Comparison of ENCODE assay signal across 22 cellular contexts in genomic region chr5:88116396-88116795, GRCh38.
DNase-seq lines count a peak whose midpoint lies in the region; ATAC-seq, FAIRE-seq and TF ChIP-seq lines count a peak whose summit lies in the region.
"Had no signal": no experiment of that assay in that cellular context is flagged by ENCODE, and none has a peak within 500 bp of the region (broad histone marks: within the 10 kb centered on the region; RNA-seq: fewer than 3 reads in every experiment).

No MANE protein-coding gene starts in this region.

- H3K27ac ChIP-seq in RWPE2 (ENCODE audit: poor library complexity, severe bottlenecking) (no peak overlapping the region), adrenal gland (no peak overlapping the region), right atrium auricular region (no peak overlapping the region), heart left ventricle (no peak overlapping the region)
- H3K27ac ChIP-seq: 22Rv1, BLaER1, C4-2B had no signal

- H3K4me1 ChIP-seq in RWPE2 (ENCODE audit: insufficient read depth, poor library complexity, severe bottlenecking) = no peaks in the 10 kb centered on the region
- no peaks in the 10 kb centered on the region for H3K4me1 ChIP-seq in adrenal gland (replicated peaks in 1 of 2)
- no peaks in the 10 kb centered on the region for H3K4me1 ChIP-seq in right atrium auricular region
- no peaks in the 10 kb centered on the region for H3K4me1 ChIP-seq in heart left ventricle
- H3K4me1 ChIP-seq: BLaER1 had no signal

- no peak for FAIRE-seq in urothelium cell line (lab: Jason Lieb, UNC)
- FAIRE-seq: A204.1, G401.6, GM12878 had no signal

- DNase-seq in SIG-M5 treated with dmso at 0.1 percent for 504 hours (lab: John Stamatoyannopoulos, UW; ENCODE audit: unreplicated experiment) (peak; percentile 5), SIG-M5 (lab: John Stamatoyannopoulos, UW) (no peak), M059J (ENCODE audit: low read depth) (peak; percentile 27), RWPE2 (ENCODE audit: low spot score) (no peak), urothelium cell line (ENCODE audit: low spot score) (peak; percentile 15), adrenal gland (no peak), right atrium auricular region (ENCODE audit: low spot score) (no peak), heart left ventricle (no peak)
- DNase-seq: Caco-2; CD4-positive, CD25-positive, alpha-beta regulatory T cell; CD8-positive, alpha-beta T cell; DMS153; DND-41; H9 had no signal

- H3K9me3 ChIP-seq in RWPE2 (ENCODE audit: severe bottlenecking) (no peaks in the 10 kb centered on the region), adrenal gland (replicated peaks in 1 of 3) (no peaks in the 10 kb centered on the region), right atrium auricular region (no peaks in the 10 kb centered on the region), heart left ventricle (no peaks in the 10 kb centered on the region)
- H3K9me3 ChIP-seq: BLaER1 had no signal

- intact Hi-C loops in adrenal gland (cut with DNase I) (no loop called here), heart left ventricle (cut with DNase I) (no loop called here)

- H3K27me3 ChIP-seq in RWPE2 (ENCODE audit: insufficient read depth, poor library complexity, severe bottlenecking) (peaks cover 22% of the 10 kb centered on the region), adrenal gland (no peaks in the 10 kb centered on the region), right atrium auricular region (no peaks in the 10 kb centered on the region), heart left ventricle (peaks cover 0 to 23% (median 0%) of the 10 kb centered on the region in 9 donors)
- H3K27me3 ChIP-seq: BLaER1 had no signal

- H3K4me3 ChIP-seq in RWPE2 (ENCODE audit: severe bottlenecking) (no peak overlapping the region), adrenal gland (no peak overlapping the region), right atrium auricular region (no peak overlapping the region), heart left ventricle (no peak overlapping the region)
- H3K4me3 ChIP-seq: BLaER1, GM12878, GM23338 had no signal

- H3K36me3 ChIP-seq in RWPE2 (ENCODE audit: low read depth) (no peaks in the 10 kb centered on the region), adrenal gland (replicated peaks in 1 of 2) (no peaks in the 10 kb centered on the region), right atrium auricular region (no peaks in the 10 kb centered on the region), heart left ventricle (no peaks in the 10 kb centered on the region)
- H3K36me3 ChIP-seq: BLaER1 had no signal

- TF ChIP-seq POLR2A in adrenal gland (IDR thresholded peaks at IDR 0.05) (no peak), heart left ventricle (IDR thresholded peaks at IDR 0.05) (no peak)

- ATAC-seq in RWPE2 (ENCODE audit: low read depth) (0 out of 3 replicates have a peak, but pooled peaks have one; percentile 48), heart left ventricle (no peak)
- ATAC-seq: CD8-positive, alpha-beta T cell; GM12878; GM23338; HCT116 had no signal

- TF ChIP-seq CTCF in RWPE2 (IDR thresholded peaks at IDR 0.05; ENCODE audit: poor library complexity, severe bottlenecking) (no peak), adrenal gland (IDR thresholded peaks at IDR 0.05) (no peak), right atrium auricular region (IDR thresholded peaks at IDR 0.05) (no peak), heart left ventricle (IDR thresholded peaks at IDR 0.05) (no peak)

Comparison
In these comparisons a context has a peak if more than half of its experiments do, and no peak if none do; other contexts are left out.
1. DNase-seq: peak in SIG-M5 treated with dmso at 0.1 percent for 504 hours (single experiment), M059J (single experiment) and urothelium cell line (single experiment); none in SIG-M5 (single experiment), RWPE2 (single experiment), adrenal gland (0 of 7), right atrium auricular region (single experiment) and heart left ventricle (0 of 5).